In the genomic region with DNA sequence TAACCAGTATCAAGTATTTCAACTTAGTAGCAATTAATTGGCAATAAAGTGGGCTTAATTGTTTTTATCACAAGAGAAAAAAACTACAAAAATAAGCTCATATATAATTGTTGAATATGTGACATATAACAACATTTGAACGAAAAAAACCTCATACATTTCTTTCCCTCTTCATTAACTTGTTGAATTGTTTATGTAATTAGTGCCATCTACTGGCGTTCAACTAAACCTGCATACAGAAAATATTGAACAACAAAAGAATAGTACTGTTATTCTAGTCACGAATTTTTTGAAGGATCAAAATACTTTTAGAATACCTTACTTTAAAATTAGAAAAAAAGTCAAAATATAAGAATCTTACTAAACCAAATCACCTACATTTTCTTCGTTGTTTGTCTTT, we compare ENCODE assay signal across 8 cellular contexts.
DNase-seq lines count a peak whose midpoint lies in the region; ATAC-seq and TF ChIP-seq lines count a peak whose summit lies in the region.

No MANE protein-coding gene starts in this region.

- H3K4me3 ChIP-seq in BE2C (ENCODE audit: low read depth, low read length) = no peak overlapping the region
- H3K4me3 ChIP-seq in HCT116 (replicated peaks in 1 of 2; ENCODE audit: low read depth in 1 of 2, low read length in 2 of 2) = no peak overlapping the region
- H3K4me3 ChIP-seq in Panc1 (ENCODE audit: low read depth in 2 of 2, low read length in 2 of 2) = no peak overlapping the region
- no peak overlapping the region for H3K4me3 ChIP-seq in thyroid gland (replicated peaks in 1 of 3)

- WGBS in thyroid gland, 2 donors = 4 to 5% methylated on average over 4 of the region's 4 CpGs

- H3K27me3 ChIP-seq in BE2C (no peaks in the 10 kb centered on the region), HCT116 (ENCODE audit: insufficient read depth, low read length) (no peaks in the 10 kb centered on the region), Panc1 (ENCODE audit: control insufficient read depth, insufficient read depth, low read length) (no peaks in the 10 kb centered on the region), thyroid gland (no peaks in the 10 kb centered on the region)

- H4K20me1 ChIP-seq in HCT116 (ENCODE audit: insufficient read depth) = no peaks in the 10 kb centered on the region

- no peak overlapping the region for H2AFZ ChIP-seq in HCT116 (ENCODE audit: low read depth, low read length, poor library complexity, severe bottlenecking)

- no peak overlapping the region for H3K9ac ChIP-seq in HCT116 (ENCODE audit: low read length)

- H3K4me2 ChIP-seq in HCT116 (ENCODE audit: low read length) = no peak overlapping the region

- in situ Hi-C loops in Panc1 (cut with HindIII; ENCODE audit: low pct_unique_long_range_greater_than_20kb, low sequenced_read_pairs) = no loop called here

- ATAC-seq in HCT116 (no peak), Panc1 (no peak), GM19035 (IDR thresholded peaks at IDR 0.05; ENCODE audit: unreplicated experiment) (no peak)

- intact Hi-C loops in HCT116 (cut with micrococcal nuclease) (loop anchor here (2.0 to 5.0 kb wide), 3 partner anchors 446 to 921 kb away; no protein-coding TSS in a partner anchor), Panc1 (cut with micrococcal nuclease; ENCODE audit: unreplicated experiment) (loop anchor here (5.0 kb wide), 1 partner anchor 616 kb away; no protein-coding TSS in a partner anchor), thyroid gland (cut with DNase I) (loop anchor here (10.0 kb wide), 2 partner anchors 444 to 624 kb away; no protein-coding TSS in a partner anchor)

- H3K9me3 ChIP-seq in BE2C (no peaks in the 10 kb centered on the region), HCT116 (ENCODE audit: control insufficient read depth in 1 of 2, insufficient read depth in 1 of 2, low read depth in 1 of 2, low read length in 2 of 2) (no peaks in the 10 kb centered on the region), Panc1 (ENCODE audit: control insufficient read depth, insufficient read depth, low read depth, low read length) (no peaks in the 10 kb centered on the region), thyroid gland (no peaks in the 10 kb centered on the region)

- RAD21 ChIA-PET in HCT116 (lab: Charles Lee; ENCODE audit: low non-redundant PET in 1 of 2, low total read pairs in 2 of 2, uncharacterized antibody in 2 of 2, unreplicated experiment in 2 of 2) = no interaction called here

- CTCF ChIA-PET in HCT116 (lab: Charles Lee) = no interaction called here
- CTCF ChIA-PET in Panc1 (lab: Charles Lee) = no interaction called here

- TF ChIP-seq CTCF in BE2C (IDR thresholded peaks at IDR 0.05; ENCODE audit: low read depth, low read length) (peak; percentile 43), HCT116 (IDR thresholded peaks at IDR 0.05 in 2 of 3, conservative IDR thresholded peaks at IDR 0.05 in 1 of 3; ENCODE audit: borderline replicate concordance in 1 of 3, insufficient read depth in 1 of 3, low read depth in 2 of 3, low read length in 2 of 3) (peak in 2 of 3 experiments; percentile 8 to 35; a peak in 1 of 6 replicates), Panc1 (IDR thresholded peaks at IDR 0.05) (peak; percentile 14; the same call in 1 of the 2 replicates), thyroid gland (IDR thresholded peaks at IDR 0.05) (peak in 4 of 6 experiments; percentile 5 to 65 (median 47))

- peak; percentile 28 for TF ChIP-seq RAD21 in HCT116 (IDR thresholded peaks at IDR 0.05; ENCODE audit: low read depth)

- no peak for DNase-seq in BE2C
- DNase-seq in HCT116 (ENCODE audit: low read depth, low spot score) = no peak
- peak; percentile 4 for DNase-seq in Panc1 (ENCODE audit: low read depth, low spot score)
- peak; percentile 55 for DNase-seq in fibroblast of peridontal ligament (ENCODE audit: extremely low read depth)
- no peak for DNase-seq in thyroid gland
- DNase-seq in COR-L47 (lab: John Stamatoyannopoulos, UW) = no peak
- DNase-seq in activated CD8-positive, alpha-beta memory T cell treated with anti-CD3 and anti-CD28 coated beads for 24 hours = no peak

- TF ChIP-seq POLR2A in HCT116 (IDR thresholded peaks at IDR 0.05; ENCODE audit: borderline replicate concordance, extremely low read depth, insufficient read depth, insufficient read length) = no peak
- no peak for TF ChIP-seq POLR2A in thyroid gland (IDR thresholded peaks at IDR 0.05)

- H3K36me3 ChIP-seq in BE2C = no peaks in the 10 kb centered on the region
- no peaks in the 10 kb centered on the region for H3K36me3 ChIP-seq in HCT116 (ENCODE audit: control insufficient read depth in 1 of 2, insufficient read depth in 2 of 2, low read length in 2 of 2)
- H3K36me3 ChIP-seq in Panc1 (ENCODE audit: control insufficient read depth, insufficient read depth, low read length) = no peaks in the 10 kb centered on the region
- H3K36me3 ChIP-seq in thyroid gland = no peaks in the 10 kb centered on the region

- H3K4me1 ChIP-seq in BE2C = no peaks in the 10 kb centered on the region
- no peaks in the 10 kb centered on the region for H3K4me1 ChIP-seq in HCT116 (ENCODE audit: control insufficient read depth in 1 of 2, insufficient read depth in 2 of 2, low read length in 2 of 2)
- H3K4me1 ChIP-seq in Panc1 (ENCODE audit: control insufficient read depth, insufficient read depth, low read length) = no peaks in the 10 kb centered on the region
- no peaks in the 10 kb centered on the region for H3K4me1 ChIP-seq in thyroid gland

- H3K9me2 ChIP-seq in HCT116 (ENCODE audit: insufficient read depth) = no peaks in the 10 kb centered on the region

- BruUV-seq in HCT116 (replicated peaks; lab: Mats Ljungman, UMichigan) (no TSS peak), Panc1 (replicated peaks; lab: Mats Ljungman, UMichigan) (no TSS peak)

- POLR2A ChIA-PET in HCT116 (lab: Charles Lee) = no interaction called here
- POLR2A ChIA-PET in Panc1 (lab: Charles Lee) = no interaction called here

- no peak overlapping the region for H3K27ac ChIP-seq in HCT116 (ENCODE audit: low read depth, low read length)
- H3K27ac ChIP-seq in Panc1 (ENCODE audit: low read length) = no peak overlapping the region
- H3K27ac ChIP-seq in thyroid gland = no peak overlapping the region

- H3K79me2 ChIP-seq in HCT116 (ENCODE audit: insufficient read depth, low read length) = no peaks in the 10 kb centered on the region

TF ChIP-seq in HCT116, 20 proteins besides CTCF, POLR2A, EP300 and RAD21:
- TF ChIP-seq ZFX (IDR thresholded peaks at IDR 0.05) (no peak), SRF (IDR thresholded peaks at IDR 0.05; ENCODE audit: low read depth) (no peak), TCF7L2 (IDR thresholded peaks at IDR 0.05; ENCODE audit: borderline replicate concordance, extremely low read depth, insufficient read depth, insufficient read length) (no peak), JUND (IDR thresholded peaks at IDR 0.05) (no peak), POLR2AphosphoS5 (IDR thresholded peaks at IDR 0.05; ENCODE audit: low read depth, low read length) (no peak), EZH2phosphoT487 (IDR thresholded peaks at IDR 0.05; ENCODE audit: borderline replicate concordance) (no peak), ZNF274 (IDR thresholded peaks at IDR 0.05; ENCODE audit: low read depth, low read length) (no peak)
- TF ChIP-seq, protein P1, sequence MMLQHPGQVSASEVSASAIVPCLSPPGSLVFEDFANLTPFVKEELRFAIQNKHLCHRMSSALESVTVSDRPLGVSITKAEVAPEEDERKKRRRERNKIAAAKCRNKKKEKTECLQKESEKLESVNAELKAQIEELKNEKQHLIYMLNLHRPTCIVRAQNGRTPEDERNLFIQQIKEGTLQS (IDR thresholded peaks at IDR 0.05) = no peak
- TF ChIP-seq, protein P2, sequence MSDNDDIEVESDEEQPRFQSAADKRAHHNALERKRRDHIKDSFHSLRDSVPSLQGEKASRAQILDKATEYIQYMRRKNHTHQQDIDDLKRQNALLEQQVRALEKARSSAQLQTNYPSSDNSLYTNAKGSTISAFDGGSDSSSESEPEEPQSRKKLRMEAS (IDR thresholded peaks at IDR 0.05) = no peak

Comparison
In these comparisons a context has a peak if more than half of its experiments do, and no peak if none do; other contexts are left out.
1. DNase-seq: peak in Panc1 (single experiment) and fibroblast of peridontal ligament (single experiment); none in BE2C (single experiment), HCT116 (single experiment), thyroid gland (0 of 2), COR-L47 (single experiment) and activated CD8-positive, alpha-beta memory T cell treated with anti-CD3 and anti-CD28 coated beads for 24 hours (single experiment).
2. Peak in every context shown above with its lines, with median percentiles within 50 percentile points of each other: CTCF ChIP-seq.